Comparison of ENCODE assay signal across 8 cellular contexts in the genomic region with DNA sequence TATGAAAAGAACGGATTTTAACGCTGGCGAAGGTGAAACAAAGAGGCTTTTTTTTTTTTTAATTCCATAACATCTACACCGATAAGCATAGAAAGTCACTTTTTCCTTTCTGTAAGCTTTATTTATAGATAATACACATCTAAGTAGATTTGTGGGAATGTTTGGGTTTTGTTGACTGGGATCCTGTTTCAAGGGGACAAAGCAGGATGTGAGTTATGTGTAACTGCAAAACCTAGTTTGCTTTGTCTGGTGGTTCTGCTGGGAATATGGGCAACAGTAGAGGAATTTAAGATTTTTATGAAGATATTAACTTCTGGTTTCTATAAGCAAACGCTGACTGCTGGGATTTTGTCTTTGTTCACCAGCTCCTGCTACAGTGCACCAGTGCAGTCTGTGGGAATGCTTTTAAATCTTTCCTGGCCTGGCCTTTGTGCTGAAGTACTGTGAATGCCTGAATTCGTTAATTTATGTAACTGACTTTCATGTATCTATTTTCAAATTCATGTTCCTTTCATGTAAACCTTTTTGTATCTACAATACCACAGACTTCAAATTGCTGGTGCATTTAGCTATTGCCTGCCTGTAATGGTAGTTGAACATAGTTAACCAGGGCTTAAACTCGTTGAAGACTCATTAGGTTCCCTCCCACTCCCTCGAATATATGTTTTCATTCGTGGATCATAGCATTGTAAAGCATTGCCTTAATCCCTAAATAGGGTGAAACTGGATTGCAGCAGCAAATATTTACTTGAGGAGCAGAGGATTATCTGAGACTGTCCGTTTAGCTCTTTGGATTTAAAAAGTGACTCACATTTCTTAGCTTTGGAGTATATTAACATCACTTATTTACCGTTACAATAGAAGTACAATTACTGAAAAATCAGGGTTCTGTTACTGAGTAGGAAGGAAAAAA. TPM values are rescaled to one million over a fixed set of nuclear protein-coding genes. Genes with fewer than 3 reads are reported as not detected.
DNase-seq lines count a peak whose midpoint lies in the region; ATAC-seq, FAIRE-seq and TF ChIP-seq lines count a peak whose summit lies in the region.

No MANE protein-coding gene starts in this region.

- H3K9me3 Mint-ChIP-seq in stimulated activated naive CD8-positive, alpha-beta T cell treated with anti-CD3 and anti-CD28 coated beads, Interleukin-15, Interleukin-2, amounts not matched to agents 100 ng/mL and 50 ng/mL, for 24 hours: no peaks in the 10 kb centered on the region

- H3K36me3 Mint-ChIP-seq in stimulated activated naive CD8-positive, alpha-beta T cell treated with anti-CD3 and anti-CD28 coated beads, Interleukin-15, Interleukin-2, amounts not matched to agents 100 ng/mL and 50 ng/mL, for 24 hours (ENCODE audit: low read depth): no peaks in the 10 kb centered on the region

- no peak for ATAC-seq in stimulated activated naive CD8-positive, alpha-beta T cell treated with anti-CD3 and anti-CD28 coated beads, Interleukin-15, Interleukin-2, amounts not matched to agents 100 U/mL and 50 U/mL, for 24 hours
- ATAC-seq in left lung: no peak

- no peaks in the 10 kb centered on the region for H3K36me3 ChIP-seq in left lung
- H3K36me3 ChIP-seq in thymus (ENCODE audit: control insufficient read depth, insufficient read depth): no peaks in the 10 kb centered on the region

- H3K4me3 ChIP-seq in astrocyte of the cerebellum (ENCODE audit: low read depth, low read length): peak overlapping the region; percentile 95
- H3K4me3 ChIP-seq in left lung: peak overlapping the region; percentile 82 to 85
- H3K4me3 ChIP-seq in thymus (ENCODE audit: low read length): peak overlapping the region; percentile 64

- no peak overlapping the region for H3K27ac Mint-ChIP-seq in stimulated activated naive CD8-positive, alpha-beta T cell treated with anti-CD3 and anti-CD28 coated beads, Interleukin-15, Interleukin-2, amounts not matched to agents 100 ng/mL and 50 ng/mL, for 24 hours

- 26% methylated on average over 11 of the region's 11 CpGs for WGBS in thymus

- in situ Hi-C loops in astrocyte of the cerebellum (cut with HindIII; ENCODE audit: low sequenced_read_pairs): no loop called here

- no peak for TF ChIP-seq CTCF in astrocyte of the cerebellum (IDR thresholded peaks at IDR 0.05; ENCODE audit: low read depth, low read length, missing control alignments)
- no peak for TF ChIP-seq CTCF in left lung (IDR thresholded peaks at IDR 0.05)
- no peak for TF ChIP-seq CTCF in GM10266 (IDR thresholded peaks at IDR 0.05; ENCODE audit: control insufficient read depth, insufficient read depth, low read depth, missing control alignments)

- no peak overlapping the region for H3K27ac ChIP-seq in left lung
- no peak overlapping the region for H3K27ac ChIP-seq in thymus (ENCODE audit: low read depth)

- H3K27me3 ChIP-seq in left lung (no peaks in the 10 kb centered on the region), thymus (ENCODE audit: control insufficient read depth, insufficient read depth) (no peaks in the 10 kb centered on the region)

- H3K9me3 ChIP-seq in left lung (no peaks in the 10 kb centered on the region), thymus (ENCODE audit: control insufficient read depth) (no peaks in the 10 kb centered on the region)

- no peaks in the 10 kb centered on the region for H3K27me3 Mint-ChIP-seq in stimulated activated naive CD8-positive, alpha-beta T cell treated with anti-CD3 and anti-CD28 coated beads, Interleukin-15, Interleukin-2, amounts not matched to agents 100 ng/mL and 50 ng/mL, for 24 hours

- intact Hi-C loops in left lung (cut with DNase I): no loop called here

- peak overlapping the region; percentile 97 for H3K4me3 Mint-ChIP-seq in stimulated activated naive CD8-positive, alpha-beta T cell treated with anti-CD3 and anti-CD28 coated beads, Interleukin-15, Interleukin-2, amounts not matched to agents 100 ng/mL and 50 ng/mL, for 24 hours

- H3K4me1 ChIP-seq in left lung (peaks cover 5 to 35% of the 10 kb centered on the region in 2 donors), thymus (ENCODE audit: control insufficient read depth, insufficient read depth, low read length) (peaks cover 5% of the 10 kb centered on the region)

- peaks cover 38% of the 10 kb centered on the region for H3K4me1 Mint-ChIP-seq in stimulated activated naive CD8-positive, alpha-beta T cell treated with anti-CD3 and anti-CD28 coated beads, Interleukin-15, Interleukin-2, amounts not matched to agents 100 ng/mL and 50 ng/mL, for 24 hours (ENCODE audit: low read depth)

- DNase-seq in stimulated activated naive CD8-positive, alpha-beta T cell treated with anti-CD3 and anti-CD28 coated beads, Interleukin-15, Interleukin-2, amounts not matched to agents 100 U/mL and 50 U/mL, for 24 hours: no peak
- no peak for DNase-seq in astrocyte of the cerebellum (ENCODE audit: low read depth)
- DNase-seq in left lung: no peak
- DNase-seq in urothelium cell line (ENCODE audit: low spot score): no peak
- DNase-seq in GM10266 (ENCODE audit: extremely low spot score): no peak
- no peak for DNase-seq in SW480 (ENCODE audit: low spot score)

- no peak for FAIRE-seq in urothelium cell line (lab: Jason Lieb, UNC)

RNA-seq across cellular contexts. Expression of gene KLHL7, which starts 1.5 kb away (rescaled TPM):
- 10 to 100 TPM; 18.1 to 23.3 TPM for total RNA-seq in left lung
- polyA plus RNA-seq in thymus: 20.9 TPM
